Comparison of ENCODE assay signal across 8 cellular contexts in the genomic region with DNA sequence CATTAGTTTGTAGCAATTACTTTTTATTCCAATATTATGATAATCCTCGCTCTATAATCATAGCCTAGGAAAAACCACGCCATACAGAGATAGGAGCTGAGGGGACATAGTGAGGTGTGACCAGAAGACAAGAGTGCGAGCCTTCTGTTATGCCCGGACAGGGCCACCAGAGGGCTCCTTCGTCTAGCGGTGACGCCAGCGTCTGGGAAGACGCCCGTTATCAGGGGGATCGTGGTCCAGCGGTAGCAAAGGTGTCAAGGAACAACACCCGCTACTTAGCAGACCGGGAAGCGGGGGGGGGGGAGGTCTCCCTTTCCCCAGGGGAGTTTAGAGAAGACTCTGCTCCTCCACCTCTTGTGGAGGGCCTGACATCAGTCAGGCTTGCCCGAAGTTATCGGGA. TPM values are rescaled to one million over a fixed set of nuclear protein-coding genes. Genes with fewer than 3 reads are reported as not detected.
DNase-seq lines count a peak whose midpoint lies in the region; TF ChIP-seq lines count a peak whose summit lies in the region.
"Not testable (repeated sequence)": the region's sequence is repeated elsewhere in the genome, so short reads cannot be mapped to it uniquely, and the experiment has no call there.

No MANE protein-coding gene starts in this region.

- not testable (repeated sequence) for H3K36me3 Mint-ChIP-seq in chondrocyte (ENCODE audit: low read depth)

- H3K27ac ChIP-seq in C4-2B, hepatocyte, parathyroid adenoma: not testable (repeated sequence)

- not testable (repeated sequence) for H3K4me3 ChIP-seq in hepatocyte; parathyroid adenoma (ENCODE audit: low read depth, low read length)

- H2AFZ ChIP-seq in hepatocyte, parathyroid adenoma: not testable (repeated sequence)

- H3K9me3 Mint-ChIP-seq in chondrocyte (ENCODE audit: low read depth), result not testable (repeated sequence)

- TF ChIP-seq EP300 in Ishikawa (IDR thresholded peaks at IDR 0.05; ENCODE audit: borderline replicate concordance), result not testable (repeated sequence)

- peak in 4 of 5 donors; percentile 14 to 52 (median 25) for DNase-seq in T-helper 1 cell
- peak; percentile 78 to 83 for DNase-seq in activated T-cell treated with anti-CD3 and anti-CD28 coated beads, Interleukin-2, amount 50 U/mL, for 48 hours
- DNase-seq in chondrocyte (ENCODE audit: low spot score), result not testable (repeated sequence)
- peak; percentile 46 for DNase-seq in hepatocyte (ENCODE audit: low spot score)
- DNase-seq in stimulated activated CD8-positive, alpha-beta memory T cell treated with anti-CD3 and anti-CD28 coated beads, Interleukin-7, amount 100 ng/mL, for 4 hours (ENCODE audit: low read depth in 2 of 2), result peak; percentile 21 to 49

- TF ChIP-seq CTCF in C4-2B (conservative IDR thresholded peaks at IDR 0.05), result peak; percentile 69
- peak; percentile 73 for TF ChIP-seq CTCF in chondrocyte (IDR thresholded peaks at IDR 0.05)
- peak; percentile 41 for TF ChIP-seq CTCF in hepatocyte (IDR thresholded peaks at IDR 0.05; ENCODE audit: poor library complexity)
- TF ChIP-seq CTCF in parathyroid adenoma (IDR thresholded peaks at IDR 0.05), result peak; percentile 38

- TF ChIP-seq RAD21 in Ishikawa (IDR thresholded peaks at IDR 0.05; ENCODE audit: low read depth), result peak; percentile 58

- H4K20me1 ChIP-seq in hepatocyte (ENCODE audit: insufficient read depth, poor library complexity, severe bottlenecking), result not testable (repeated sequence)

- not testable (repeated sequence) for H3K4me1 Mint-ChIP-seq in chondrocyte (ENCODE audit: low read depth)

- not testable (repeated sequence) for H3K36me3 ChIP-seq in hepatocyte (replicated peaks; ENCODE audit: insufficient read depth, low read depth); parathyroid adenoma (ENCODE audit: control insufficient read depth, insufficient read depth, low read length)

- H3K4me1 ChIP-seq in hepatocyte (ENCODE audit: insufficient read depth); parathyroid adenoma: not testable (repeated sequence)

- not testable (repeated sequence) for H3K9me3 ChIP-seq in hepatocyte (ENCODE audit: low read depth); parathyroid adenoma (ENCODE audit: control insufficient read depth, low read length)

- H3K4me2 ChIP-seq in hepatocyte; parathyroid adenoma (ENCODE audit: low read length): not testable (repeated sequence)

- not testable (repeated sequence) for H3K9me2 ChIP-seq in hepatocyte (replicated peaks; ENCODE audit: insufficient read depth)

- not testable (repeated sequence) for H3K4me3 Mint-ChIP-seq in chondrocyte (ENCODE audit: unreplicated experiment)

- H3K27me3 Mint-ChIP-seq in chondrocyte (ENCODE audit: low read depth), result not testable (repeated sequence)

- H3K27ac Mint-ChIP-seq in chondrocyte (ENCODE audit: unreplicated experiment), result not testable (repeated sequence)

- H3K27me3 ChIP-seq in hepatocyte; parathyroid adenoma (ENCODE audit: control insufficient read depth, insufficient read depth, low read length): not testable (repeated sequence)

- H3K79me2 ChIP-seq in hepatocyte, parathyroid adenoma: not testable (repeated sequence)

- H3K9ac ChIP-seq in parathyroid adenoma, result not testable (repeated sequence)

- 27% methylated on average over 14 of the region's 17 CpGs for WGBS in hepatocyte (ENCODE audit: low lambda C conversion rate, missing lambda C conversion rate)

RNA-seq across cellular contexts. Expression of gene GLS2, which starts 8.7 kb away (rescaled TPM):
- total RNA-seq in chondrocyte (0.25 to 0.54 TPM in 2 of 3 replicates, not detected in the other), hepatocyte (6.1 and 6.4 TPM in 2 replicates)
- polyA plus RNA-seq in hepatocyte, result 3.3 and 3.5 TPM in 2 replicates

RNA-seq across cellular contexts. Expression of gene RBMS2, which starts 24.9 kb away (rescaled TPM):
- total RNA-seq in chondrocyte (57.0 to 65.3 TPM (median 57.6 TPM) in 3 replicates), hepatocyte (14.6 and 15.2 TPM in 2 replicates)
- polyA plus RNA-seq in hepatocyte, result 15.9 and 18.8 TPM in 2 replicates

RNA-seq across cellular contexts. Expression of gene SPRYD4, which starts 28.3 kb away (rescaled TPM):
- total RNA-seq in chondrocyte, result 1.5 to 2.7 TPM (median 1.6 TPM) in 3 replicates
- total RNA-seq in hepatocyte, result 2.5 and 3.4 TPM in 2 replicates
- polyA plus RNA-seq in hepatocyte, result 3.2 TPM in 2 replicates

RNA-seq across cellular contexts. Expression of gene MIP, which starts 42.2 kb away (rescaled TPM):
- total RNA-seq in chondrocyte (not detected in 3 replicates), hepatocyte (0.08 TPM in 1 of 2 replicates, not detected in the other)
- 0.30 TPM in 1 of 2 replicates, not detected in the other for polyA plus RNA-seq in hepatocyte

RNA-seq across cellular contexts. Expression of gene TIMELESS, which starts 47.5 kb away (rescaled TPM):
- total RNA-seq in chondrocyte, result 11.7 to 21.0 TPM (median 12.1 TPM) in 3 replicates
- total RNA-seq in hepatocyte, result 7.9 and 9.6 TPM in 2 replicates
- polyA plus RNA-seq in hepatocyte, result 12.4 and 13.0 TPM in 2 replicates
